ENCODE assay signal across 1 cellular context in the genomic region with DNA sequence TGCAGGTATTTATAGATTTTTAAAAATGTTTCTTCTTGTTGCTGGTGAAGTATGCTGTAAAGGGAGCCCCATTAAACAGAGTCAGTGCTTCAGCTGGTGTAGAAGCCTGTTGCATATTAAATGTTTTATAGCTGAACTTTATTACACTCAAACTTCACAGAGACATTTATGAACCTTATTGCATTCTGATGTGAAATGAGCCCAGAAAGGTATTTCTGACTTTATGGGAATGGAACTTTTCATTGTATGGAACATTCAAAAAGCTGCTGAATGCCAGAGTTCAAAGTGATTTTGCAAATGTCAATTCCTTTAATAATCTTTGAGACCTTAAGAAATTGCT.
TF ChIP-seq lines count a peak whose summit lies in the region.

No MANE protein-coding gene starts in this region.

TF ChIP-seq in SK-N-SH treated with all-trans-retinoic acid at 6 μM for 48 hours, 23 proteins besides CTCF, POLR2A, EP300 and RAD21 (continued from another document):
- TF ChIP-seq PPARA (CRISPR knock-in tag; IDR thresholded peaks at IDR 0.05; ENCODE audit: borderline replicate concordance) = no peak
